Comparison of ENCODE assay signal across 1 cellular context in genomic region chr18:6221602-6222014, GRCh38.
TF ChIP-seq lines count a peak whose summit lies in the region.

No MANE protein-coding gene starts in this region.

TF ChIP-seq in GM23338, 12 proteins besides CTCF, POLR2A, EP300 and RAD21 (continued from another document):
- no peak for TF ChIP-seq ETS1 (IDR thresholded peaks at IDR 0.05)
- no peak for TF ChIP-seq ZNF114 (CRISPR knock-in tag; IDR thresholded peaks at IDR 0.05)
- no peak for TF ChIP-seq STAT1 (IDR thresholded peaks at IDR 0.05; ENCODE audit: unreplicated experiment)
- no peak for TF ChIP-seq ZNF331 (CRISPR knock-in tag; IDR thresholded peaks at IDR 0.05; ENCODE audit: low read depth)
- no peak for TF ChIP-seq POLR2AphosphoS5 (IDR thresholded peaks at IDR 0.05; ENCODE audit: low read depth)
TF ChIP-seq in GM23338: peak in this region for 0.
